Comparison of ENCODE assay signal across 9 cellular contexts in the genomic region with DNA sequence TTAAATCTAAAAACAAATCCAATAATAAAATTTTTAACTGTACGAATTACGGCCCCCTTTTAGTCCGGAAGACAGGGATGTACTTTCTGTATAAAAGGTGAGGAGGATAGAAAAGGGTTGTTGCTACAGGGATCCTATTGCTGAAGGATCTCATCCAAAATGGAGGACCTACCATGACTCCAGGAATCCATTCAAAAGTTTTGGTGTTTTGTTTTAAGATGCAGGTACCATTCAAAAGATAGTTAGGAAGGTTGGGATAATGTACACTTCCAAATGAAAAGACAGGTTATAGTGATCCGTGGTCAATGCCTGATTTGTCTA. TPM values are rescaled to one million over a fixed set of nuclear protein-coding genes. Genes with fewer than 3 reads are reported as not detected.
A peak's percentile ranks its signal among the peaks of the same experiment; 100 is the strongest.
DNase-seq lines count a peak whose midpoint lies in the region; ATAC-seq and TF ChIP-seq lines count a peak whose summit lies in the region.
"Had no signal": no experiment of that assay in that cellular context is flagged by ENCODE, and none has a peak within 500 bp of the region (broad histone marks: within the 10 kb centered on the region; RNA-seq: fewer than 3 reads in every experiment).

No MANE protein-coding gene starts in this region.

- H3K4me1 Mint-ChIP-seq in MCF 10A (ENCODE audit: insufficient read depth, unreplicated experiment): peaks cover 59% of the 10 kb centered on the region

- TF ChIP-seq CTCF in 22Rv1 (IDR thresholded peaks at IDR 0.05) (no peak), HCT116 (IDR thresholded peaks at IDR 0.05 in 2 of 3, conservative IDR thresholded peaks at IDR 0.05 in 1 of 3; ENCODE audit: borderline replicate concordance in 1 of 3, insufficient read depth in 1 of 3, low read depth in 2 of 3, low read length in 2 of 3) (no peak), MCF 10A (IDR thresholded peaks at IDR 0.05; ENCODE audit: unreplicated experiment) (no peak)

- H3K9ac ChIP-seq in HCT116 (ENCODE audit: low read length) (no peak overlapping the region; the same call in 1 of the 2 replicates), mucosa of rectum (ENCODE audit: low read depth in 1 of 2, low read length in 2 of 2) (peak overlapping the region in 1 of 2 donors; percentile 93)

- H4K20me1 ChIP-seq in HCT116 (ENCODE audit: insufficient read depth): no peaks in the 10 kb centered on the region

- H3K4me2 ChIP-seq in HCT116 (ENCODE audit: low read length): peak overlapping the region; percentile 79

- H3K4me3 Mint-ChIP-seq in MCF 10A (ENCODE audit: unreplicated experiment): peak overlapping the region; percentile 99

- H3K27me3 ChIP-seq in HCT116 (ENCODE audit: insufficient read depth, low read length) (no peaks in the 10 kb centered on the region), mucosa of rectum (ENCODE audit: control insufficient read depth in 2 of 2, insufficient read depth in 2 of 2, low read length in 2 of 2) (peaks cover 0 to 2% of the 10 kb centered on the region in 2 donors)

- RAD21 ChIA-PET in HCT116 (lab: Charles Lee; ENCODE audit: low non-redundant PET in 1 of 2, low total read pairs in 2 of 2, uncharacterized antibody in 2 of 2, unreplicated experiment in 2 of 2): no interaction called here

- POLR2A ChIA-PET in HCT116 (lab: Charles Lee) (interaction anchor here (1.6 to 2.0 kb wide), 2 partner anchors 46 to 51 kb away, joined by 8 to 9 read pairs; no protein-coding TSS in a partner anchor), MCF 10A (lab: Yijun Ruan, JAX) (interaction anchor here (0.7 to 10.7 kb wide), 29 partner anchors 10 to 407 kb away, joined by 3 to 243 read pairs (median 7); a partner anchor contains a TSS)

- CTCF ChIA-PET in HCT116 (lab: Charles Lee): interaction anchor here (1.5 kb wide), 1 partner anchor 179 kb away, joined by 8 read pairs; no protein-coding TSS in a partner anchor
- CTCF ChIA-PET in MCF 10A (lab: Yijun Ruan, JAX): interaction anchor here (0.6 to 7.8 kb wide), 15 partner anchors 46 to 179 kb away, joined by 3 to 68 read pairs (median 8); no protein-coding TSS in a partner anchor

- no peaks in the 10 kb centered on the region for H3K9me3 Mint-ChIP-seq in MCF 10A (ENCODE audit: unreplicated experiment)

- ATAC-seq in HCT116 (no peak), left lobe of liver (no peak), GM19023 (IDR thresholded peaks at IDR 0.05; ENCODE audit: unreplicated experiment) (no peak), HG02571 (IDR thresholded peaks at IDR 0.05; ENCODE audit: unreplicated experiment) (no peak), GM18861 (IDR thresholded peaks at IDR 0.05; ENCODE audit: unreplicated experiment) (no peak)
- ATAC-seq: K562 had no signal

- H3K4me1 ChIP-seq in HCT116 (ENCODE audit: control insufficient read depth in 1 of 2, insufficient read depth in 2 of 2, low read length in 2 of 2): peaks cover 42 to 58% of the 10 kb centered on the region in 2 experiments
- H3K4me1 ChIP-seq in mucosa of rectum (ENCODE audit: control insufficient read depth in 2 of 2, insufficient read depth in 2 of 2, low read length in 2 of 2): peaks cover 3 to 11% of the 10 kb centered on the region in 2 donors

- H3K36me3 Mint-ChIP-seq in MCF 10A (ENCODE audit: insufficient read depth, unreplicated experiment): peaks cover 15% of the 10 kb centered on the region

- peaks cover 32% of the 10 kb centered on the region for H3K79me2 ChIP-seq in HCT116 (ENCODE audit: insufficient read depth, low read length)

- no peaks in the 10 kb centered on the region for H3K36me3 ChIP-seq in HCT116 (ENCODE audit: control insufficient read depth in 1 of 2, insufficient read depth in 2 of 2, low read length in 2 of 2)
- no peaks in the 10 kb centered on the region for H3K36me3 ChIP-seq in mucosa of rectum (ENCODE audit: control insufficient read depth in 2 of 2, insufficient read depth in 2 of 2, low read length in 2 of 2)

- H2AFZ ChIP-seq in HCT116 (ENCODE audit: low read depth, low read length, poor library complexity, severe bottlenecking): no peak overlapping the region

- BruUV-seq in HCT116 (replicated peaks; lab: Mats Ljungman, UMichigan) (no TSS peak), MCF 10A (replicated peaks; lab: Mats Ljungman, UMichigan) (TSS peak; percentile 81)

- no peaks in the 10 kb centered on the region for H3K27me3 Mint-ChIP-seq in MCF 10A (ENCODE audit: insufficient read depth, unreplicated experiment)

- no peak for TF ChIP-seq RAD21 in HCT116 (IDR thresholded peaks at IDR 0.05; ENCODE audit: low read depth)

- H3K27ac ChIP-seq in 22Rv1 (peak overlapping the region; percentile 79; the same call in 1 of the 2 replicates), HCT116 (ENCODE audit: low read depth, low read length) (no peak overlapping the region; the same call in 1 of the 2 replicates), mucosa of rectum (ENCODE audit: low read depth in 2 of 2, low read length in 2 of 2) (peak overlapping the region; percentile 89 to 93)

- H3K9me3 ChIP-seq in HCT116 (ENCODE audit: control insufficient read depth in 1 of 2, insufficient read depth in 1 of 2, low read depth in 1 of 2, low read length in 2 of 2): no peaks in the 10 kb centered on the region
- H3K9me3 ChIP-seq in mucosa of rectum (ENCODE audit: control insufficient read depth in 2 of 2, low read length in 2 of 2): no peaks in the 10 kb centered on the region

- H3K27ac Mint-ChIP-seq in MCF 10A (ENCODE audit: low read depth, unreplicated experiment): peak overlapping the region; percentile 94

- intact Hi-C loops in HCT116 (cut with micrococcal nuclease) (loop anchor here (10.0 kb wide), 1 partner anchor 99 kb away; no protein-coding TSS in a partner anchor), MCF 10A (cut with micrococcal nuclease) (loop anchor here (2.0 kb wide), 2 partner anchors 179 to 323 kb away; no protein-coding TSS in a partner anchor)

- no peaks in the 10 kb centered on the region for H3K9me2 ChIP-seq in HCT116 (ENCODE audit: insufficient read depth)

- H3K4me3 ChIP-seq in HCT116 (replicated peaks in 1 of 2; ENCODE audit: low read depth in 1 of 2, low read length in 2 of 2): no peak overlapping the region
- peak overlapping the region in 1 of 2 donors; percentile 73 for H3K4me3 ChIP-seq in mucosa of rectum (ENCODE audit: low read length in 2 of 2)
- H3K4me3 ChIP-seq: K562 had no signal

- no peak for TF ChIP-seq POLR2A in HCT116 (IDR thresholded peaks at IDR 0.05; ENCODE audit: borderline replicate concordance, extremely low read depth, insufficient read depth, insufficient read length)

- no peak for DNase-seq in HCT116 (ENCODE audit: low read depth, low spot score)
- peak; percentile 47 for DNase-seq in MCF 10A (ENCODE audit: unreplicated experiment)
- DNase-seq in left lobe of liver (ENCODE audit: low spot score): no peak

TF ChIP-seq in HCT116, 20 proteins besides CTCF, POLR2A, EP300 and RAD21:
- TF ChIP-seq CBX3 (IDR thresholded peaks at IDR 0.05; ENCODE audit: low read depth) (no peak), FOSL1 (IDR thresholded peaks at IDR 0.05; ENCODE audit: low read depth) (no peak), POLR2AphosphoS5 (IDR thresholded peaks at IDR 0.05; ENCODE audit: low read depth, low read length) (no peak), ZNF274 (IDR thresholded peaks at IDR 0.05; ENCODE audit: low read depth, low read length) (no peak), SRF (IDR thresholded peaks at IDR 0.05; ENCODE audit: low read depth) (no peak), YY1 (IDR thresholded peaks at IDR 0.05; ENCODE audit: extremely low read depth, insufficient replicate concordance, low read depth, low read length) (no peak), EZH2 (IDR thresholded peaks at IDR 0.05) (no peak), EGR1 (IDR thresholded peaks at IDR 0.05; ENCODE audit: low read depth) (no peak), TCF7L2 (IDR thresholded peaks at IDR 0.05; ENCODE audit: borderline replicate concordance, extremely low read depth, insufficient read depth, insufficient read length) (no peak), ELF1 (IDR thresholded peaks at IDR 0.05; ENCODE audit: borderline replicate concordance, low read depth) (no peak), EZH2phosphoT487 (IDR thresholded peaks at IDR 0.05; ENCODE audit: borderline replicate concordance) (no peak), CEBPB (IDR thresholded peaks at IDR 0.05; ENCODE audit: low read depth) (no peak), ZFX (IDR thresholded peaks at IDR 0.05) (no peak)
- TF ChIP-seq, protein P1, sequence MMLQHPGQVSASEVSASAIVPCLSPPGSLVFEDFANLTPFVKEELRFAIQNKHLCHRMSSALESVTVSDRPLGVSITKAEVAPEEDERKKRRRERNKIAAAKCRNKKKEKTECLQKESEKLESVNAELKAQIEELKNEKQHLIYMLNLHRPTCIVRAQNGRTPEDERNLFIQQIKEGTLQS (IDR thresholded peaks at IDR 0.05): no peak
- TF ChIP-seq, protein P2, sequence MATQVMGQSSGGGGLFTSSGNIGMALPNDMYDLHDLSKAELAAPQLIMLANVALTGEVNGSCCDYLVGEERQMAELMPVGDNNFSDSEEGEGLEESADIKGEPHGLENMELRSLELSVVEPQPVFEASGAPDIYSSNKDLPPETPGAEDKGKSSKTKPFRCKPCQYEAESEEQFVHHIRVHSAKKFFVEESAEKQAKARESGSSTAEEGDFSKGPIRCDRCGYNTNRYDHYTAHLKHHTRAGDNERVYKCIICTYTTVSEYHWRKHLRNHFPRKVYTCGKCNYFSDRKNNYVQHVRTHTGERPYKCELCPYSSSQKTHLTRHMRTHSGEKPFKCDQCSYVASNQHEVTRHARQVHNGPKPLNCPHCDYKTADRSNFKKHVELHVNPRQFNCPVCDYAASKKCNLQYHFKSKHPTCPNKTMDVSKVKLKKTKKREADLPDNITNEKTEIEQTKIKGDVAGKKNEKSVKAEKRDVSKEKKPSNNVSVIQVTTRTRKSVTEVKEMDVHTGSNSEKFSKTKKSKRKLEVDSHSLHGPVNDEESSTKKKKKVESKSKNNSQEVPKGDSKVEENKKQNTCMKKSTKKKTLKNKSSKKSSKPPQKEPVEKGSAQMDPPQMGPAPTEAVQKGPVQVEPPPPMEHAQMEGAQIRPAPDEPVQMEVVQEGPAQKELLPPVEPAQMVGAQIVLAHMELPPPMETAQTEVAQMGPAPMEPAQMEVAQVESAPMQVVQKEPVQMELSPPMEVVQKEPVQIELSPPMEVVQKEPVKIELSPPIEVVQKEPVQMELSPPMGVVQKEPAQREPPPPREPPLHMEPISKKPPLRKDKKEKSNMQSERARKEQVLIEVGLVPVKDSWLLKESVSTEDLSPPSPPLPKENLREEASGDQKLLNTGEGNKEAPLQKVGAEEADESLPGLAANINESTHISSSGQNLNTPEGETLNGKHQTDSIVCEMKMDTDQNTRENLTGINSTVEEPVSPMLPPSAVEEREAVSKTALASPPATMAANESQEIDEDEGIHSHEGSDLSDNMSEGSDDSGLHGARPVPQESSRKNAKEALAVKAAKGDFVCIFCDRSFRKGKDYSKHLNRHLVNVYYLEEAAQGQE (IDR thresholded peaks at IDR 0.05; ENCODE audit: low read depth): no peak

RNA-seq across cellular contexts. Expression of a gene that starts 1.3 kb away (rescaled TPM):
- total RNA-seq in HCT116 (2021; ENCODE audit: unreplicated experiment) (100 TPM), MCF 10A (2022) (346 and 420 TPM in 2 replicates), left lobe of liver (21.3 TPM)
- polyA plus RNA-seq in HCT116 (2012): 39.7 and 44.9 TPM in 2 replicates
